In genomic region chr1:114346480-114347029, GRCh38 we compare ENCODE assay signal across 1 cellular context.
A peak's percentile ranks its signal among the peaks of the same experiment; 100 is the strongest.
TF ChIP-seq lines count a peak whose summit lies in the region.

No MANE protein-coding gene starts in this region.

TF ChIP-seq in K562, 482 proteins besides CTCF, POLR2A, EP300 and RAD21 (continued from another document and continues in another):
- peak; percentile 74 for TF ChIP-seq E2F1 (CRISPR knock-in tag; IDR thresholded peaks at IDR 0.05)
- peak; percentile 91 for TF ChIP-seq CC2D1A (IDR thresholded peaks at IDR 0.05)
- no peak for TF ChIP-seq THAP12 (CRISPR knock-in tag; IDR thresholded peaks at IDR 0.05)
- peak; percentile 65 for TF ChIP-seq HCFC1 (IDR thresholded peaks at IDR 0.05; ENCODE audit: low read depth, low read length)
- peak; percentile 67 for TF ChIP-seq RBBP5 (IDR thresholded peaks at IDR 0.05; ENCODE audit: borderline replicate concordance, insufficient read depth, low read length, poor library complexity, severe bottlenecking)
- TF ChIP-seq ZMIZ1 (IDR thresholded peaks at IDR 0.05; ENCODE audit: low read depth in 2 of 2, low read length in 2 of 2), result peak in 1 of 2 experiments; percentile 74; a peak in 2 of 4 replicates
- no peak for TF ChIP-seq ZNF766 (CRISPR knock-in tag; conservative IDR thresholded peaks at IDR 0.05)
- no peak; the same call in 1 of the 2 replicates for TF ChIP-seq MAFK (IDR thresholded peaks at IDR 0.05; ENCODE audit: low read length)
- peak; percentile 83 for TF ChIP-seq ZBTB7A (IDR thresholded peaks at IDR 0.05; ENCODE audit: borderline replicate concordance, control insufficient read depth, low read depth, low read length)
- TF ChIP-seq CREB1 (IDR thresholded peaks at IDR 0.05), result peak; percentile 77
- TF ChIP-seq CREB1 (CRISPR knock-in tag; IDR thresholded peaks at IDR 0.05), result peak; percentile 95
- TF ChIP-seq U2AF2 (optimal IDR thresholded peaks at IDR 0.05; ENCODE audit: low read depth, low read length), result no peak
- no peak for TF ChIP-seq GABPA (tag; conservative IDR thresholded peaks at IDR 0.05; ENCODE audit: low read depth)
- TF ChIP-seq REST (CRISPR knock-in tag; IDR thresholded peaks at IDR 0.05; ENCODE audit: low read depth), result 0 out of 2 replicates have a peak, but pooled peaks have one; percentile 47
- no peak for TF ChIP-seq HDAC8 (tag; IDR thresholded peaks at IDR 0.05)
- peak; percentile 86 for TF ChIP-seq ATF7 (IDR thresholded peaks at IDR 0.05)
- TF ChIP-seq MNT (conservative IDR thresholded peaks at IDR 0.05), result peak; percentile 43 to 64; a peak in 3 of 4 replicates
- peak; percentile 38 for TF ChIP-seq MEIS2 (IDR thresholded peaks at IDR 0.05; ENCODE audit: partially characterized antibody)
- TF ChIP-seq TEAD2 (tag; IDR thresholded peaks at IDR 0.05), result no peak
- peak; percentile 33; the same call in 1 of the 2 replicates for TF ChIP-seq KLF13 (tag; IDR thresholded peaks at IDR 0.05; ENCODE audit: borderline replicate concordance, low read depth)
- peak in 1 of 2 experiments; percentile 65; a peak in 1 of 4 replicates for TF ChIP-seq NONO (IDR thresholded peaks at IDR 0.05; ENCODE audit: low read depth in 2 of 2, low read length in 1 of 2)
- no peak for TF ChIP-seq KDM5B (IDR thresholded peaks at IDR 0.05; ENCODE audit: insufficient replicate concordance, low read depth, low read length)
- peak; percentile 89 for TF ChIP-seq GABPB1 (CRISPR knock-in tag; IDR thresholded peaks at IDR 0.05)
- TF ChIP-seq ZNF23 (CRISPR knock-in tag; IDR thresholded peaks at IDR 0.05), result no peak
- no peak for TF ChIP-seq ID3 (CRISPR knock-in tag; IDR thresholded peaks at IDR 0.05)
- 0 out of 2 replicates have a peak, but pooled peaks have one; percentile 37 for TF ChIP-seq ID3 (tag; IDR thresholded peaks at IDR 0.05)
- peak in 1 of 2 experiments; percentile 85; a peak in 2 of 4 replicates for TF ChIP-seq RCOR1 (IDR thresholded peaks at IDR 0.05; ENCODE audit: borderline replicate concordance in 1 of 2, low read depth in 2 of 2, low read length in 2 of 2)
- peak; percentile 86 for TF ChIP-seq MTA3 (IDR thresholded peaks at IDR 0.05; ENCODE audit: borderline replicate concordance)
- TF ChIP-seq SMARCB1 (IDR thresholded peaks at IDR 0.05; ENCODE audit: insufficient read length, low read depth), result no peak
- no peak for TF ChIP-seq CBFB (CRISPR knock-in tag; IDR thresholded peaks at IDR 0.05)
- no peak for TF ChIP-seq CREB5 (CRISPR knock-in tag; IDR thresholded peaks at IDR 0.05)
- no peak for TF ChIP-seq ZBTB26 (CRISPR knock-in tag; IDR thresholded peaks at IDR 0.05)
- TF ChIP-seq SMAD3 (CRISPR knock-in tag; conservative IDR thresholded peaks at IDR 0.05), result 0 out of 2 replicates have a peak, but pooled peaks have one; percentile 39
- no peak for TF ChIP-seq EHMT2 (IDR thresholded peaks at IDR 0.05)
- TF ChIP-seq PREB (CRISPR knock-in tag; IDR thresholded peaks at IDR 0.05), result peak; percentile 97
- TF ChIP-seq CXXC5 (CRISPR knock-in tag; IDR thresholded peaks at IDR 0.05), result peak; percentile 90
- TF ChIP-seq NCOA1 (IDR thresholded peaks at IDR 0.05; ENCODE audit: low read depth), result no peak
- peak; percentile 83 for TF ChIP-seq MYC (IDR thresholded peaks at IDR 0.05; ENCODE audit: low read depth, low read length)
- TF ChIP-seq MYC (CRISPR knock-in tag; IDR thresholded peaks at IDR 0.05; ENCODE audit: borderline replicate concordance, low read depth), result no peak
- no peak for TF ChIP-seq SPI1 (IDR thresholded peaks at IDR 0.05; ENCODE audit: borderline replicate concordance, low read depth, low read length)
- TF ChIP-seq TCF15 (CRISPR knock-in tag; IDR thresholded peaks at IDR 0.05), result 0 out of 2 replicates have a peak, but pooled peaks have one; percentile 16
- TF ChIP-seq SMARCA4 (IDR thresholded peaks at IDR 0.05), result no peak
- peak; percentile 43 to 96; a peak in 2 of 4 replicates for TF ChIP-seq TEAD1 (CRISPR knock-in tag; IDR thresholded peaks at IDR 0.05)
- TF ChIP-seq ZNF121 (CRISPR knock-in tag; conservative IDR thresholded peaks at IDR 0.05), result 0 out of 2 replicates have a peak, but pooled peaks have one; percentile 10
- TF ChIP-seq HDGF (IDR thresholded peaks at IDR 0.05), result 0 out of 2 replicates have a peak, but pooled peaks have one; percentile 46
